In genomic region chr2:55751966-55752365, GRCh38 we compare ENCODE assay signal across 22 cellular contexts.
"Had no signal": no experiment of that assay in that cellular context is flagged by ENCODE, and none has a peak within 500 bp of the region (broad histone marks: within the 10 kb centered on the region; RNA-seq: fewer than 3 reads in every experiment).

No MANE protein-coding gene starts in this region.

- H3K79me2 ChIP-seq: hepatocyte, parathyroid adenoma had no signal

- H3K36me3 ChIP-seq: esophagus muscularis mucosa, left ventricle myocardium inferior, prostate gland, right lobe of liver, stomach had no signal

- H3K9ac ChIP-seq: parathyroid adenoma had no signal

- H3K4me1 ChIP-seq: esophagus muscularis mucosa, left ventricle myocardium inferior, parathyroid adenoma, prostate gland, right lobe of liver, stomach had no signal

- DNase-seq: effector memory CD8-positive, alpha-beta T cell; foreskin melanocyte; head of caudate nucleus; kidney; left cardiac atrium; left ventricle myocardium inferior; mesendoderm; naive B cell; nephron progenitor cell; retina; right lobe of liver; stimulated activated CD4-positive, alpha-beta T cell treated with anti-CD3 and anti-CD28 coated beads, Interleukin-12 subunit alpha, Interleukin-12 subunit beta, amount 100 ng/mL, for 4 hours; stimulated activated naive CD4-positive, alpha-beta T cell; stomach; trophoblast cell had no signal

- H3K4me3 ChIP-seq: esophagus muscularis mucosa, hepatocyte, left ventricle myocardium inferior, lung, prostate gland, right lobe of liver, skin epidermis, stomach had no signal

- H3K4me2 ChIP-seq: hepatocyte had no signal

- ATAC-seq: effector memory CD8-positive, alpha-beta T cell; right lobe of liver had no signal

- H2AFZ ChIP-seq: hepatocyte, parathyroid adenoma had no signal

- H3K9me3 ChIP-seq: esophagus muscularis mucosa, prostate gland, right lobe of liver, stomach had no signal

- H3K27ac ChIP-seq: epithelial cell of prostate, esophagus muscularis mucosa, hepatocyte, left ventricle myocardium inferior, parathyroid adenoma, prostate gland, right lobe of liver, skin epidermis, stomach had no signal

- H3K27me3 ChIP-seq: esophagus muscularis mucosa, hepatocyte, right lobe of liver, stomach had no signal
